ENCODE assay signal across 8 cellular contexts in genomic region chr11:72573380-72573949, GRCh38.
A peak's percentile ranks its signal among the peaks of the same experiment; 100 is the strongest.
DNase-seq lines count a peak whose midpoint lies in the region; ATAC-seq and TF ChIP-seq lines count a peak whose summit lies in the region.

No MANE protein-coding gene starts in this region.

- H3K4me3 ChIP-seq in GM23248, result no peak overlapping the region
- no peak overlapping the region for H3K4me3 ChIP-seq in naive thymus-derived CD4-positive, alpha-beta T cell (ENCODE audit: low read length)

- no peaks in the 10 kb centered on the region for H3K36me3 ChIP-seq in GM23248 (ENCODE audit: low read depth)
- H3K36me3 ChIP-seq in naive thymus-derived CD4-positive, alpha-beta T cell (ENCODE audit: control insufficient read depth in 2 of 3, insufficient read depth in 3 of 3, low read length in 3 of 3), result no peaks in the 10 kb centered on the region

- no peak overlapping the region for H3K4me2 ChIP-seq in GM23248 (ENCODE audit: unreplicated experiment)

- H3K27ac ChIP-seq in GM23248, result no peak overlapping the region
- no peak overlapping the region for H3K27ac ChIP-seq in naive thymus-derived CD4-positive, alpha-beta T cell (ENCODE audit: low read depth, low read length)

- peaks cover 39% of the 10 kb centered on the region for H3K4me1 Mint-ChIP-seq in endothelial cell (ENCODE audit: unreplicated experiment)
- H3K4me1 Mint-ChIP-seq in naive thymus-derived CD4-positive, alpha-beta T cell, result peaks cover 0 to 18% (median 0%) of the 10 kb centered on the region in 7 donors

- H3K79me2 ChIP-seq in GM23248 (ENCODE audit: insufficient read depth), result no peaks in the 10 kb centered on the region

- H3K27me3 Mint-ChIP-seq in endothelial cell (ENCODE audit: unreplicated experiment), result peaks cover 5% of the 10 kb centered on the region
- H3K27me3 Mint-ChIP-seq in naive thymus-derived CD4-positive, alpha-beta T cell, result peaks cover 5 to 19% (median 13%) of the 10 kb centered on the region in 5 donors

- POLR2A ChIA-PET in naive thymus-derived CD4-positive, alpha-beta T cell (lab: Charles Lee), result no interaction called here

- peaks cover 16% of the 10 kb centered on the region; the same call in 1 of the 2 replicates for H3F3A ChIP-seq in GM23248 (ENCODE audit: insufficient read depth)

- no peaks in the 10 kb centered on the region for H3K27me3 ChIP-seq in GM23248 (replicated peaks; ENCODE audit: insufficient read depth)
- no peaks in the 10 kb centered on the region for H3K27me3 ChIP-seq in naive thymus-derived CD4-positive, alpha-beta T cell (ENCODE audit: control insufficient read depth in 2 of 2, insufficient read depth in 2 of 2, low read length in 2 of 2)

- H2AFZ ChIP-seq in GM23248, result no peak overlapping the region

- H3K9me3 Mint-ChIP-seq in endothelial cell (ENCODE audit: unreplicated experiment), result no peaks in the 10 kb centered on the region
- no peaks in the 10 kb centered on the region for H3K9me3 Mint-ChIP-seq in naive thymus-derived CD4-positive, alpha-beta T cell

- peaks cover 6% of the 10 kb centered on the region for H3K36me3 Mint-ChIP-seq in endothelial cell (ENCODE audit: low read depth, unreplicated experiment)
- no peaks in the 10 kb centered on the region for H3K36me3 Mint-ChIP-seq in naive thymus-derived CD4-positive, alpha-beta T cell

- no peak overlapping the region for H3K9ac ChIP-seq in GM23248

- peaks cover 19% of the 10 kb centered on the region for H3K4me1 ChIP-seq in GM23248 (ENCODE audit: insufficient read depth)
- no peaks in the 10 kb centered on the region for H3K4me1 ChIP-seq in naive thymus-derived CD4-positive, alpha-beta T cell (ENCODE audit: control insufficient read depth in 2 of 2, insufficient read depth in 2 of 2, low read length in 2 of 2)

- H3K9me2 ChIP-seq in GM23248 (ENCODE audit: insufficient read depth), result no peaks in the 10 kb centered on the region

- peak overlapping the region; percentile 80 for H3K4me3 Mint-ChIP-seq in endothelial cell (ENCODE audit: unreplicated experiment)
- peak overlapping the region in 1 of 10 donors; percentile 8 for H3K4me3 Mint-ChIP-seq in naive thymus-derived CD4-positive, alpha-beta T cell

- peak; percentile 67 for TF ChIP-seq CTCF in endothelial cell (IDR thresholded peaks at IDR 0.05; ENCODE audit: unreplicated experiment)

- H3K27ac Mint-ChIP-seq in endothelial cell (ENCODE audit: unreplicated experiment), result no peak overlapping the region
- H3K27ac Mint-ChIP-seq in naive thymus-derived CD4-positive, alpha-beta T cell, result peak overlapping the region in 1 of 9 donors; percentile 11

- peak; percentile 73 for ATAC-seq in naive thymus-derived CD4-positive, alpha-beta T cell
- ATAC-seq in HG03108 (IDR thresholded peaks at IDR 0.05; ENCODE audit: unreplicated experiment), result no peak
- no peak for ATAC-seq in HG02623 (IDR thresholded peaks at IDR 0.05; ENCODE audit: unreplicated experiment)
- ATAC-seq in HG03095 (IDR thresholded peaks at IDR 0.05; ENCODE audit: unreplicated experiment), result no peak

- intact Hi-C loops in naive thymus-derived CD4-positive, alpha-beta T cell (cut with micrococcal nuclease), result loop anchor here (1.0 kb wide), 2 partner anchors 91 to 102 kb away; no protein-coding TSS in a partner anchor

- H3K9me3 ChIP-seq in GM23248 (ENCODE audit: low read depth), result no peaks in the 10 kb centered on the region
- H3K9me3 ChIP-seq in naive thymus-derived CD4-positive, alpha-beta T cell (ENCODE audit: control insufficient read depth in 2 of 3, low read length in 3 of 3), result no peaks in the 10 kb centered on the region

- CTCF ChIA-PET in naive thymus-derived CD4-positive, alpha-beta T cell (lab: Charles Lee), result interaction anchor here (1.4 to 1.5 kb wide), 3 partner anchors 19 to 102 kb away, joined by 3 to 8 read pairs (median 3); no protein-coding TSS in a partner anchor

- in situ Hi-C loops in GM23248 (cut with MboI), result loop anchor here (5.0 kb wide), 1 partner anchor 96 kb away; no protein-coding TSS in a partner anchor

- 22 to 63% methylated on average over 2 to 8 of the region's 8 CpGs for WGBS in GM23248 (ENCODE audit: low coverage in 1 of 2, low lambda C conversion rate in 2 of 2, missing lambda C conversion rate in 2 of 2), 2 experiments

- DNase-seq in CD1c-positive myeloid dendritic cell (ENCODE audit: extremely low spot score) (peak; percentile 26), GM23248 (peak; percentile 62), RPMI7951 (ENCODE audit: low read depth) (peak; percentile 31), endothelial cell (ENCODE audit: low spot score) (peak; percentile 71)
- peak in 3 of 9 donors; percentile 7 to 29 (median 16) for DNase-seq in naive thymus-derived CD4-positive, alpha-beta T cell

- no peaks in the 10 kb centered on the region for H4K20me1 ChIP-seq in GM23248 (ENCODE audit: insufficient read depth)
